ENCODE assay signal across 8 cellular contexts in genomic region chr12:109264095-109264942, GRCh38. TPM values are rescaled to one million over a fixed set of nuclear protein-coding genes. Genes with fewer than 3 reads are reported as not detected.
A peak's percentile ranks its signal among the peaks of the same experiment; 100 is the strongest.
DNase-seq lines count a peak whose midpoint lies in the region; ATAC-seq and TF ChIP-seq lines count a peak whose summit lies in the region.

No MANE protein-coding gene starts in this region.

- no peaks in the 10 kb centered on the region for H3K4me1 Mint-ChIP-seq in neural crest cell

- no peaks in the 10 kb centered on the region for H3K27me3 Mint-ChIP-seq in neural crest cell (ENCODE audit: low read depth)

- no peak overlapping the region for H3K4me3 ChIP-seq in fibroblast of lung (replicated peaks in 1 of 4; ENCODE audit: control extremely low read depth in 1 of 4, insufficient read depth in 1 of 4, low read depth in 3 of 4, low read length in 4 of 4)

- no peaks in the 10 kb centered on the region for H3K79me2 ChIP-seq in fibroblast of lung (ENCODE audit: control insufficient read depth, insufficient read depth, low read length)

- H2AFZ ChIP-seq in fibroblast of lung (ENCODE audit: low read length) = no peak overlapping the region

- no peak for ATAC-seq in HG03457 (IDR thresholded peaks at IDR 0.05; ENCODE audit: unreplicated experiment)

- H3K27ac Mint-ChIP-seq in neural crest cell (ENCODE audit: unreplicated experiment) = no peak overlapping the region

- TF ChIP-seq CTCF in fibroblast of lung (conservative IDR thresholded peaks at IDR 0.05 in 1 of 2, IDR thresholded peaks at IDR 0.05 in 1 of 2; ENCODE audit: low read depth in 1 of 2, low read length in 2 of 2) = peak; percentile 51 to 75
- TF ChIP-seq CTCF in neural crest cell (conservative IDR thresholded peaks at IDR 0.05) = peak; percentile 89

- DNase-seq in AG20443 (ENCODE audit: low spot score) (peak; percentile 87), GM19240 (ENCODE audit: insufficient read length, low spot score) (peak; percentile 61), NCI-H345 treated with DMSO at 0.1 percent for 48 hours (lab: John Stamatoyannopoulos, UW; ENCODE audit: unreplicated experiment) (peak; percentile 2), fibroblast of lung (ENCODE audit: low read depth in 2 of 2) (peak; percentile 45 to 53), neural crest cell (ENCODE audit: low read depth, low spot score) (peak; percentile 91), ureter (ENCODE audit: low spot score) (peak; percentile 76)
- peak; percentile 8 to 19 for DNase-seq in activated CD4-positive, alpha-beta T cell treated with anti-CD3 and anti-CD28 coated beads, Interleukin-2, amount 50 U/mL, for 4 hours

- H4K20me1 ChIP-seq in fibroblast of lung (ENCODE audit: control insufficient read depth, extremely low read depth, insufficient read depth, low read length) = no peaks in the 10 kb centered on the region

- no peaks in the 10 kb centered on the region for H3K9me3 ChIP-seq in fibroblast of lung (ENCODE audit: control insufficient read depth, insufficient read depth, low read depth, low read length)

- no peak overlapping the region for H3K4me3 Mint-ChIP-seq in neural crest cell

- H3K27ac ChIP-seq in fibroblast of lung (ENCODE audit: insufficient read depth, low read length) = no peak overlapping the region

- H3K36me3 ChIP-seq in fibroblast of lung (ENCODE audit: control insufficient read depth, insufficient read depth, low read length) = no peaks in the 10 kb centered on the region

- no peak overlapping the region for H3K4me2 ChIP-seq in fibroblast of lung (ENCODE audit: extremely low read depth, insufficient read depth, low read length)

- no peaks in the 10 kb centered on the region for H3K27me3 ChIP-seq in fibroblast of lung (ENCODE audit: control insufficient read depth, insufficient read depth, low read length)

- no peaks in the 10 kb centered on the region for H3K4me1 ChIP-seq in fibroblast of lung (ENCODE audit: control insufficient read depth, extremely low read depth, insufficient read depth, low read length)

- no peak overlapping the region for H3K9ac ChIP-seq in fibroblast of lung (ENCODE audit: insufficient read depth, low read length)

- peaks cover 4% of the 10 kb centered on the region for H3K36me3 Mint-ChIP-seq in neural crest cell (ENCODE audit: low read depth)

- no peaks in the 10 kb centered on the region for H3K9me3 Mint-ChIP-seq in neural crest cell

RNA-seq across cellular contexts. Expression of gene FOXN4, which starts 44.8 kb away (rescaled TPM):
- total RNA-seq in fibroblast of lung (not detected in 2 replicates), neural crest cell (1.3 and 1.7 TPM in 2 replicates), ureter (not detected)
- polyA plus RNA-seq in fibroblast of lung = not detected in 2 replicates
- polyA plus RNA-seq in fibroblast of lung (2012) = not detected in 2 replicates
- not detected in 2 replicates for polyA minus RNA-seq in fibroblast of lung (ENCODE audit: low replicate concordance)

Comparison
In these comparisons a context has a peak if more than half of its experiments do, and no peak if none do; other contexts are left out.
1. DNase-seq: peak in every context shown above with its lines; median percentile 91 in neural crest cell; 87 in AG20443; 76 in ureter; 61 in GM19240; 49 in fibroblast of lung; 14 in activated CD4-positive, alpha-beta T cell treated with anti-CD3 and anti-CD28 coated beads, Interleukin-2, amount 50 U/mL, for 4 hours; 2 in NCI-H345 treated with DMSO at 0.1 percent for 48 hours.